Comparison of ENCODE assay signal across 37 cellular contexts in genomic region chr5:129696636-129697035, GRCh38. TPM values are rescaled to one million over a fixed set of nuclear protein-coding genes. Genes with fewer than 3 reads are reported as not detected.
"Had no signal": no experiment of that assay in that cellular context is flagged by ENCODE, and none has a peak within 500 bp of the region (broad histone marks: within the 10 kb centered on the region; RNA-seq: fewer than 3 reads in every experiment).

No MANE protein-coding gene starts in this region.

- H3K27me3 Mint-ChIP-seq: activated CD4-positive, alpha-beta memory T cell treated with anti-CD3 and anti-CD28 coated beads, Interleukin-2, amount 10 ng/mL, durations not matched to agents 7 days and 5 days; activated CD4-positive, alpha-beta T cell treated with anti-CD3 and anti-CD28 coated beads for 36 hours; activated CD4-positive, alpha-beta T cell treated with anti-CD3 and anti-CD28 coated beads, Interleukin-2, amount 10 ng/mL, durations not matched to agents 7 days and 5 days; activated CD8-positive, alpha-beta memory T cell treated with anti-CD3 and anti-CD28 coated beads, Interleukin-2, amount 10 ng/mL, durations not matched to agents 7 days and 5 days; activated naive CD8-positive, alpha-beta T cell treated with anti-CD3 and anti-CD28 coated beads for 36 hours; activated T-cell treated with anti-CD3 and anti-CD28 coated beads, Interleukin-2, amount 50 U/mL, for 24 hours; activated T-helper 17 cell treated with anti-CD3 and anti-CD28 coated beads, Interleukin-2, amount 50 U/mL, for 72 hours; T-cell; T-helper 17 cell had no signal

- DNase-seq: activated CD4-positive, alpha-beta memory T cell treated with anti-CD3 and anti-CD28 coated beads, Interleukin-2, amount 10 ng/mL, durations not matched to agents 7 days and 5 days; activated CD4-positive, alpha-beta T cell treated with anti-CD3 and anti-CD28 coated beads for 1 hour; activated CD4-positive, alpha-beta T cell treated with anti-CD3 and anti-CD28 coated beads for 36 hours; activated CD4-positive, alpha-beta T cell treated with anti-CD3 and anti-CD28 coated beads for 48 hours; activated CD4-positive, alpha-beta T cell treated with anti-CD3 and anti-CD28 coated beads, Interleukin-2, amount 10 ng/mL, durations not matched to agents 7 days and 5 days; activated CD4-positive, alpha-beta T cell treated with anti-CD3 and anti-CD28 coated beads, Interleukin-2, amount 50 U/mL, for 48 hours; activated CD4-positive, CD25-positive, alpha-beta regulatory T cell; activated CD8-positive, alpha-beta memory T cell treated with anti-CD3 and anti-CD28 coated beads for 24 hours; activated CD8-positive, alpha-beta memory T cell treated with anti-CD3 and anti-CD28 coated beads, Interleukin-2, amount 10 ng/mL, durations not matched to agents 7 days and 5 days; activated CD8-positive, alpha-beta memory T cell treated with anti-CD3 and anti-CD28 coated beads, Interleukin-2, amount 50 U/mL, for 48 hours; activated CD8-positive, alpha-beta T cell treated with anti-CD3 and anti-CD28 coated beads, Interleukin-2, amount 10 ng/mL, durations not matched to agents 7 days and 5 days; activated effector memory CD4-positive, alpha-beta T cell treated with anti-CD3 and anti-CD28 coated beads, Interleukin-2, amount 50 U/mL, for 16 hours; activated gamma-delta T cell treated with Interleukin-2 at 50 U/mL for 16 hours; activated naive CD4-positive, alpha-beta T cell; activated naive CD4-positive, alpha-beta T cell treated with anti-CD3 and anti-CD28 coated beads for 36 hours; activated naive CD4-positive, alpha-beta T cell treated with anti-CD3 and anti-CD28 coated beads, Interleukin-2, amount 50 U/mL, for 16 hours; activated naive CD8-positive, alpha-beta T cell treated with anti-CD3 and anti-CD28 coated beads for 36 hours; activated T-cell treated with anti-CD3 and anti-CD28 coated beads, Interleukin-2, amount 50 U/mL, for 24 hours; activated T-cell treated with anti-CD3 and anti-CD28 coated beads, Interleukin-2, amount 50 U/mL, for 72 hours; adrenal gland; amniotic stem cell; aorta; body of pancreas; brain microvascular endothelial cell; central memory CD4-positive, alpha-beta T cell; T-cell; T-helper 17 cell; T-helper 9 cell had no signal

- H3K4me1 Mint-ChIP-seq: activated CD4-positive, alpha-beta memory T cell treated with anti-CD3 and anti-CD28 coated beads, Interleukin-2, amount 10 ng/mL, durations not matched to agents 7 days and 5 days; activated CD4-positive, alpha-beta T cell treated with anti-CD3 and anti-CD28 coated beads for 36 hours; activated CD4-positive, alpha-beta T cell treated with anti-CD3 and anti-CD28 coated beads, Interleukin-2, amount 10 ng/mL, durations not matched to agents 7 days and 5 days; activated CD8-positive, alpha-beta memory T cell treated with anti-CD3 and anti-CD28 coated beads, Interleukin-2, amount 10 ng/mL, durations not matched to agents 7 days and 5 days; activated naive CD8-positive, alpha-beta T cell treated with anti-CD3 and anti-CD28 coated beads for 36 hours; activated T-helper 17 cell treated with anti-CD3 and anti-CD28 coated beads, Interleukin-2, amount 50 U/mL, for 72 hours; T-cell; T-helper 17 cell had no signal

- H3K36me3 ChIP-seq: adrenal gland, brain microvascular endothelial cell, breast epithelium had no signal

- H3K27ac ChIP-seq: adrenal gland, body of pancreas, brain microvascular endothelial cell, breast epithelium, VCaP had no signal

- H3K27ac Mint-ChIP-seq: activated CD4-positive, alpha-beta memory T cell treated with anti-CD3 and anti-CD28 coated beads, Interleukin-2, amount 10 ng/mL, durations not matched to agents 7 days and 5 days; activated CD4-positive, alpha-beta T cell treated with anti-CD3 and anti-CD28 coated beads for 36 hours; activated CD4-positive, alpha-beta T cell treated with anti-CD3 and anti-CD28 coated beads, Interleukin-2, amount 10 ng/mL, durations not matched to agents 7 days and 5 days; activated CD8-positive, alpha-beta memory T cell treated with anti-CD3 and anti-CD28 coated beads, Interleukin-2, amount 10 ng/mL, durations not matched to agents 7 days and 5 days; activated CD8-positive, alpha-beta T cell treated with anti-CD3 and anti-CD28 coated beads, Interleukin-2, amount 10 ng/mL, durations not matched to agents 7 days and 5 days; activated naive CD4-positive, alpha-beta T cell treated with anti-CD3 and anti-CD28 coated beads for 36 hours; activated naive CD4-positive, alpha-beta T cell treated with anti-CD3 and anti-CD28 coated beads, Interleukin-2, amount 50 U/mL, for 72 hours; activated naive CD8-positive, alpha-beta T cell treated with anti-CD3 and anti-CD28 coated beads for 36 hours; activated T-cell treated with anti-CD3 and anti-CD28 coated beads, Interleukin-2, amount 50 U/mL, for 24 hours; activated T-cell treated with anti-CD3 and anti-CD28 coated beads, Interleukin-2, amount 50 U/mL, for 72 hours; activated T-helper 1 cell treated with anti-CD3 and anti-CD28 coated beads, Interleukin-12 subunit alpha, Interleukin-12 subunit beta, Interleukin-2, Interleukin-4 antibody, amounts not matched to agents 30 ng/mL and 10 ng/mL and 1 ng/mL, durations not matched to agents 14 hours and 24 hours and 36 hours; activated T-helper 17 cell treated with anti-CD3 and anti-CD28 coated beads, Interleukin-2, amount 50 U/mL, for 72 hours; T-cell; T-helper 17 cell had no signal

- H3K9me3 Mint-ChIP-seq: activated CD4-positive, alpha-beta memory T cell treated with anti-CD3 and anti-CD28 coated beads, Interleukin-2, amount 10 ng/mL, durations not matched to agents 7 days and 5 days; activated CD4-positive, alpha-beta T cell treated with anti-CD3 and anti-CD28 coated beads, Interleukin-2, amount 10 ng/mL, durations not matched to agents 7 days and 5 days; activated naive CD4-positive, alpha-beta T cell treated with anti-CD3 and anti-CD28 coated beads for 36 hours; activated naive CD4-positive, alpha-beta T cell treated with anti-CD3 and anti-CD28 coated beads, Interleukin-2, amount 50 U/mL, for 72 hours; activated naive CD8-positive, alpha-beta T cell treated with anti-CD3 and anti-CD28 coated beads for 36 hours; activated T-cell treated with anti-CD3 and anti-CD28 coated beads, Interleukin-2, amount 50 U/mL, for 24 hours; activated T-helper 1 cell treated with anti-CD3 and anti-CD28 coated beads, Interleukin-12 subunit alpha, Interleukin-12 subunit beta, Interleukin-2, Interleukin-4 antibody, amounts not matched to agents 30 ng/mL and 10 ng/mL and 1 ng/mL, durations not matched to agents 14 hours and 24 hours and 36 hours; T-cell had no signal

- H3K4me3 Mint-ChIP-seq: activated CD4-positive, alpha-beta memory T cell treated with anti-CD3 and anti-CD28 coated beads, Interleukin-2, amount 10 ng/mL, durations not matched to agents 7 days and 5 days; activated CD4-positive, alpha-beta T cell treated with anti-CD3 and anti-CD28 coated beads for 36 hours; activated CD4-positive, alpha-beta T cell treated with anti-CD3 and anti-CD28 coated beads, Interleukin-2, amount 10 ng/mL, durations not matched to agents 7 days and 5 days; activated CD8-positive, alpha-beta memory T cell treated with anti-CD3 and anti-CD28 coated beads, Interleukin-2, amount 10 ng/mL, durations not matched to agents 7 days and 5 days; activated CD8-positive, alpha-beta T cell treated with anti-CD3 and anti-CD28 coated beads, Interleukin-2, amount 10 ng/mL, durations not matched to agents 7 days and 5 days; activated naive CD4-positive, alpha-beta T cell treated with anti-CD3 and anti-CD28 coated beads for 36 hours; activated naive CD8-positive, alpha-beta T cell treated with anti-CD3 and anti-CD28 coated beads for 36 hours; activated T-cell treated with anti-CD3 and anti-CD28 coated beads, Interleukin-2, amount 50 U/mL, for 24 hours; activated T-cell treated with anti-CD3 and anti-CD28 coated beads, Interleukin-2, amount 50 U/mL, for 72 hours; activated T-helper 1 cell treated with anti-CD3 and anti-CD28 coated beads, Interleukin-12 subunit alpha, Interleukin-12 subunit beta, Interleukin-2, Interleukin-4 antibody, amounts not matched to agents 30 ng/mL and 10 ng/mL and 1 ng/mL, durations not matched to agents 14 hours and 24 hours and 36 hours; activated T-helper 17 cell treated with anti-CD3 and anti-CD28 coated beads, Interleukin-2, amount 50 U/mL, for 72 hours; T-cell; T-helper 17 cell had no signal

- H3K9me3 ChIP-seq: adrenal gland, body of pancreas, breast epithelium had no signal

- H3K36me3 Mint-ChIP-seq: activated CD8-positive, alpha-beta memory T cell treated with anti-CD3 and anti-CD28 coated beads, Interleukin-2, amount 10 ng/mL, durations not matched to agents 7 days and 5 days; activated naive CD4-positive, alpha-beta T cell treated with anti-CD3 and anti-CD28 coated beads, Interleukin-2, amount 50 U/mL, for 72 hours; activated naive CD8-positive, alpha-beta T cell treated with anti-CD3 and anti-CD28 coated beads for 36 hours; T-cell had no signal

- H3K4me1 ChIP-seq: adrenal gland, body of pancreas, breast epithelium had no signal

- H3K4me3 ChIP-seq: adrenal gland, body of pancreas, breast epithelium had no signal

- H3K27me3 ChIP-seq: adrenal gland, body of pancreas, brain microvascular endothelial cell, breast epithelium had no signal

RNA-seq across cellular contexts. Expression of gene MINAR2, which starts 51.3 kb away (rescaled TPM):
- total RNA-seq: activated CD4-positive, alpha-beta memory T cell treated with anti-CD3 and anti-CD28 coated beads, Interleukin-2, amount 10 ng/mL, durations not matched to agents 7 days and 5 days; activated CD4-positive, alpha-beta T cell treated with anti-CD3 and anti-CD28 coated beads for 36 hours; activated CD4-positive, alpha-beta T cell treated with anti-CD3 and anti-CD28 coated beads, Interleukin-2, amount 10 ng/mL, durations not matched to agents 7 days and 5 days; activated CD8-positive, alpha-beta memory T cell treated with anti-CD3 and anti-CD28 coated beads, Interleukin-2, amount 10 ng/mL, durations not matched to agents 7 days and 5 days; activated CD8-positive, alpha-beta T cell treated with anti-CD3 and anti-CD28 coated beads, Interleukin-2, amount 10 ng/mL, durations not matched to agents 7 days and 5 days; activated naive CD4-positive, alpha-beta T cell treated with anti-CD3 and anti-CD28 coated beads for 36 hours; activated naive CD4-positive, alpha-beta T cell treated with anti-CD3 and anti-CD28 coated beads, Interleukin-2, amount 50 U/mL, for 72 hours; activated naive CD8-positive, alpha-beta T cell treated with anti-CD3 and anti-CD28 coated beads for 36 hours; activated T-cell treated with anti-CD3 and anti-CD28 coated beads, Interleukin-2, amount 50 U/mL, for 72 hours; activated T-helper 1 cell treated with anti-CD3 and anti-CD28 coated beads, Interleukin-12 subunit alpha, Interleukin-12 subunit beta, Interleukin-2, Interleukin-4 antibody, amounts not matched to agents 30 ng/mL and 10 ng/mL and 1 ng/mL, durations not matched to agents 14 hours and 24 hours and 36 hours; adrenal gland; aorta; astrocyte; body of pancreas; breast epithelium; cardiac septum; T-cell; T-helper 1 cell treated with Interleukin-12 subunit alpha and Interleukin-12 subunit beta and Interleukin-4 antibody, amounts not matched to agents 30 ng/mL and 1 ng/mL, for 36 hours; T-helper 17 cell; T-helper 2 cell treated with Interferon-gamma antibody and Interleukin-4, amounts not matched to agents 100 ng/mL and 5 ng/mL, for 36 hours had no signal
- polyA plus RNA-seq: aorta had no signal
